In the genomic region with DNA sequence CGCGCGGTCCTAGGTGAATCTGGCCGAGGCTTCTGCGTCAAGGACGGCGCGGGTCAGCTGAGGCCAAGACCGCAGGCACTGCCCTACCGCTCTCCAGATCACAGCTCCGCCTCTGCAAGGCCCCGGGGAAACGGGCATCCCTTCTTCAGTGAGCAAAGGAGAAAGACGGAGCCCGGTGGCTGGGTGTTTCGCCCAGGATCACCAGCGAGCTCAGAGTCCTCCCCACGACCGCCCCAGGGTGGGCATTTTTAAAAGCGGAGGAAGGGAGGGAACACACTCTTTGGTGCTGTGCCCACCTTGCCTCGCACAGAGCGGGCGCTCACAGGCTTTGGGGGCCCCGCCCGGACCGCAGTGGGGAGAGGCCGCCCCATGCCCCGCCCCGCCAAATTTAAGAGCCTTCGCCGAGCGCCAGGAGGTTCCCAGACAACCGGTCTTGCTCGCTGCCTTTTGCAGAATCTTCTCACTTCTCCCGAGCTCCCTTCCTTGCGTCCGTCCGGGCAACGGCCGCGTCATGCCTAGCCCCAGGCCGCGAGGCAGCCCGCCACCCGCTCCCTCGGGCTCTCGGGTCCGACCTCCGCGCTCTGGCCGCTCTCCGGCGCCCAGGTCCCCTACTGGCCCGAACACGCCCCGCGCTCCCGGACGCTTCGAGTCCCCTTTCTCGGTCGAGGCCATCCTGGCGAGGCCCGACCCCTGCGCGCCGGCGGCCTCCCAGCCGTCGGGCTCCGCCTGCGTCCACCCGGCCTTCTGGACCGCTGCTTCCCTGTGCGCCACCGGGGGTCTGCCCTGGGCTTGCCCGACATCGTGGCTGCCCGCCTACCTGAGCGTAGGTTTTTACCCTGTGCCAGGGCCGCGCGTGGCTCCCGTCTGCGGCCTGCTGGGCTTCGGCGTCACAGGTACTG, we compare ENCODE assay signal across 9 cellular contexts. TPM values are rescaled to one million over a fixed set of nuclear protein-coding genes. Genes with fewer than 3 reads are reported as not detected.
DNase-seq lines count a peak whose midpoint lies in the region; ATAC-seq lines count a peak whose summit lies in the region.
"Had no signal": no experiment of that assay in that cellular context is flagged by ENCODE, and none has a peak within 500 bp of the region (broad histone marks: within the 10 kb centered on the region; RNA-seq: fewer than 3 reads in every experiment).

A gene with protein sequence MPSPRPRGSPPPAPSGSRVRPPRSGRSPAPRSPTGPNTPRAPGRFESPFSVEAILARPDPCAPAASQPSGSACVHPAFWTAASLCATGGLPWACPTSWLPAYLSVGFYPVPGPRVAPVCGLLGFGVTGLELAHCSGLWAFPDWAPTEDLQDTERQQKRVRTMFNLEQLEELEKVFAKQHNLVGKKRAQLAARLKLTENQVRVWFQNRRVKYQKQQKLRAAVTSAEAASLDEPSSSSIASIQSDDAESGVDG (plus strand): TSS at position 419 of the 899 bp plus-strand sequence. CDS start 93 bp downstream, at position 512.

- no peak within 1 kb of the TSS for H3K27ac Mint-ChIP-seq in T-helper 2 cell treated with Interferon-gamma antibody and Interleukin-4, amounts not matched to agents 5 μg/mL and 100 μg/mL, for 36 hours
- H3K27ac Mint-ChIP-seq in activated naive CD8-positive, alpha-beta T cell treated with anti-CD3 and anti-CD28 coated beads for 36 hours, result no peak within 1 kb of the TSS
- H3K27ac Mint-ChIP-seq in immature natural killer cell, result no peak within 1 kb of the TSS

- no peak for ATAC-seq in GM21390 (IDR thresholded peaks at IDR 0.05; ENCODE audit: unreplicated experiment)

- DNase-seq in T-helper 2 cell treated with Interferon-gamma antibody and Interleukin-4, amounts not matched to agents 5 μg/mL and 100 μg/mL, for 36 hours (ENCODE audit: low spot score), result no peak
- DNase-seq in T-helper 2 cell (no peak), immature natural killer cell (no peak), NCI-H2107 treated with DMSO at 0.1 percent for 48 hours (lab: John Stamatoyannopoulos, UW; ENCODE audit: unreplicated experiment) (no peak), activated gamma-delta T cell treated with Interleukin-2 at 50 U/mL for 16 hours (no peak)
- no peak for DNase-seq in activated naive CD8-positive, alpha-beta T cell treated with anti-CD3 and anti-CD28 coated beads for 36 hours

- H3K4me3 ChIP-seq in subcutaneous abdominal adipose tissue (ENCODE audit: low read depth in 1 of 5, low read length in 5 of 5), result peak within 1 kb of the TSS in 4 of 5 donors; percentile 19 to 43 (median 30)

- peak within 1 kb of the TSS; percentile 53 for H3K4me3 Mint-ChIP-seq in T-helper 2 cell treated with Interferon-gamma antibody and Interleukin-4, amounts not matched to agents 5 μg/mL and 100 μg/mL, for 36 hours
- H3K4me3 Mint-ChIP-seq in activated naive CD8-positive, alpha-beta T cell treated with anti-CD3 and anti-CD28 coated beads for 36 hours, result peak within 1 kb of the TSS; percentile 29
- H3K4me3 Mint-ChIP-seq in immature natural killer cell, result peak within 1 kb of the TSS; percentile 29 to 76 (median 46)

- H3K9me3 Mint-ChIP-seq in T-helper 2 cell treated with Interferon-gamma antibody and Interleukin-4, amounts not matched to agents 5 μg/mL and 100 μg/mL, for 36 hours, result no peaks in the 10 kb centered on the region
- H3K9me3 Mint-ChIP-seq in activated naive CD8-positive, alpha-beta T cell treated with anti-CD3 and anti-CD28 coated beads for 36 hours, result no peaks in the 10 kb centered on the region
- no peaks in the 10 kb centered on the region for H3K9me3 Mint-ChIP-seq in immature natural killer cell

- peaks cover 13 to 37% (median 23%) of the 10 kb centered on the region in 5 donors for H3K27me3 ChIP-seq in subcutaneous abdominal adipose tissue (ENCODE audit: control insufficient read depth in 5 of 5, insufficient read depth in 4 of 5, low read length in 5 of 5)

- peaks cover 54% of the 10 kb centered on the region for H3K27me3 Mint-ChIP-seq in T-helper 2 cell treated with Interferon-gamma antibody and Interleukin-4, amounts not matched to agents 5 μg/mL and 100 μg/mL, for 36 hours (ENCODE audit: low read depth)
- peaks cover 71% of the 10 kb centered on the region for H3K27me3 Mint-ChIP-seq in activated naive CD8-positive, alpha-beta T cell treated with anti-CD3 and anti-CD28 coated beads for 36 hours
- peaks cover 9 to 36% (median 15%) of the 10 kb centered on the region in 3 donors for H3K27me3 Mint-ChIP-seq in immature natural killer cell (ENCODE audit: low read depth in 3 of 3)

- no peaks in the 10 kb centered on the region for H3K36me3 Mint-ChIP-seq in T-helper 2 cell treated with Interferon-gamma antibody and Interleukin-4, amounts not matched to agents 5 μg/mL and 100 μg/mL, for 36 hours (ENCODE audit: low read depth)
- H3K36me3 Mint-ChIP-seq in activated naive CD8-positive, alpha-beta T cell treated with anti-CD3 and anti-CD28 coated beads for 36 hours, result no peaks in the 10 kb centered on the region
- H3K36me3 Mint-ChIP-seq in immature natural killer cell, result no peaks in the 10 kb centered on the region

- H3K9ac ChIP-seq in subcutaneous abdominal adipose tissue (ENCODE audit: low read length in 5 of 5), result peak within 1 kb of the TSS in 1 of 5 donors; percentile 4

- H3K4me1 Mint-ChIP-seq in T-helper 2 cell treated with Interferon-gamma antibody and Interleukin-4, amounts not matched to agents 5 μg/mL and 100 μg/mL, for 36 hours (ENCODE audit: low read depth), result no peaks in the 10 kb centered on the region
- H3K4me1 Mint-ChIP-seq in activated naive CD8-positive, alpha-beta T cell treated with anti-CD3 and anti-CD28 coated beads for 36 hours, result peaks cover 4% of the 10 kb centered on the region
- H3K4me1 Mint-ChIP-seq in immature natural killer cell, result peaks cover 7 to 8% of the 10 kb centered on the region in 2 donors

- H3K4me1 ChIP-seq in subcutaneous abdominal adipose tissue (ENCODE audit: control insufficient read depth in 5 of 5, insufficient read depth in 5 of 5, low read length in 5 of 5), result peaks cover 0 to 26% (median 17%) of the 10 kb centered on the region in 5 donors

- no peaks in the 10 kb centered on the region for H3K36me3 ChIP-seq in subcutaneous abdominal adipose tissue (ENCODE audit: control insufficient read depth in 5 of 5, insufficient read depth in 5 of 5, low read length in 5 of 5)

- H3K27ac ChIP-seq in subcutaneous abdominal adipose tissue (ENCODE audit: low read depth, low read length), result no peak within 1 kb of the TSS

- H3K9me3 ChIP-seq in subcutaneous abdominal adipose tissue (ENCODE audit: control insufficient read depth in 5 of 5, low read length in 5 of 5), result no peaks in the 10 kb centered on the region

RNA-seq across cellular contexts. Expression of the gene that starts here (rescaled TPM):
- not detected for total RNA-seq in activated naive CD8-positive, alpha-beta T cell treated with anti-CD3 and anti-CD28 coated beads for 36 hours
- not detected for polyA plus RNA-seq in immature natural killer cell
- total RNA-seq: activated CD8-positive, alpha-beta memory T cell treated with anti-CD3 and anti-CD28 coated beads for 36 hours had no signal
